ENCODE assay signal across 8 cellular contexts in genomic region chr1:52139817-52140540, GRCh38. TPM values are rescaled to one million over a fixed set of nuclear protein-coding genes. Genes with fewer than 3 reads are reported as not detected.
DNase-seq lines count a peak whose midpoint lies in the region; ATAC-seq, FAIRE-seq and TF ChIP-seq lines count a peak whose summit lies in the region.

No MANE protein-coding gene starts in this region.

- no peak overlapping the region; the same call in 1 of the 2 replicates for H3K4me2 ChIP-seq in HepG2 (ENCODE audit: low read depth, low read length)

- no peaks in the 10 kb centered on the region for H3K36me3 Mint-ChIP-seq in activated naive CD4-positive, alpha-beta T cell treated with anti-CD3 and anti-CD28 coated beads, Interleukin-2, amount 10 ng/mL, durations not matched to agents 7 days and 5 days
- no peaks in the 10 kb centered on the region for H3K36me3 Mint-ChIP-seq in type B pancreatic cell

- no TSS peak for BruUV-seq in HepG2 (replicated peaks; lab: Mats Ljungman, UMichigan)

- H4K20me1 ChIP-seq in HepG2 (ENCODE audit: insufficient read depth, low read length): no peaks in the 10 kb centered on the region

- H3K36me3 ChIP-seq in HepG2 (replicated peaks in 1 of 2; ENCODE audit: control insufficient read depth in 1 of 2, insufficient read depth in 2 of 2, low read length in 2 of 2): no peaks in the 10 kb centered on the region

- H3K4me3 Mint-ChIP-seq in activated naive CD4-positive, alpha-beta T cell treated with anti-CD3 and anti-CD28 coated beads, Interleukin-2, amount 10 ng/mL, durations not matched to agents 7 days and 5 days: no peak overlapping the region
- no peak overlapping the region for H3K4me3 Mint-ChIP-seq in type B pancreatic cell

- in situ Hi-C loops in HepG2 (cut with HindIII; ENCODE audit: extremely low pct_ligation_motif_present, low pct_unique_long_range_greater_than_20kb): loop anchor here (5.0 kb wide), 1 partner anchor 147 kb away; no protein-coding TSS in a partner anchor

- H2AFZ ChIP-seq in HepG2 (ENCODE audit: low read length): no peak overlapping the region

- DNase-seq in activated naive CD4-positive, alpha-beta T cell treated with Interleukin-2 at 50 U/mL for 16 hours: peak; percentile 6
- DNase-seq in activated naive CD4-positive, alpha-beta T cell treated with anti-CD3 and anti-CD28 coated beads, Interleukin-2, amount 10 ng/mL, durations not matched to agents 7 days and 5 days: no peak
- DNase-seq in activated CD4-positive, alpha-beta T cell treated with anti-CD3 and anti-CD28 coated beads, Interleukin-2, amount 50 U/mL, for 4 hours: peak; percentile 6 to 20
- DNase-seq in foreskin melanocyte (peak; percentile 42), NCI-H2171 (lab: John Stamatoyannopoulos, UW) (no peak), type B pancreatic cell (ENCODE audit: extremely low spot score, unreplicated experiment) (no peak), HepG2 (ENCODE audit: low spot score) (no peak)

- no peak overlapping the region for H3K27ac Mint-ChIP-seq in activated naive CD4-positive, alpha-beta T cell treated with anti-CD3 and anti-CD28 coated beads, Interleukin-2, amount 10 ng/mL, durations not matched to agents 7 days and 5 days
- H3K27ac Mint-ChIP-seq in type B pancreatic cell: no peak overlapping the region

- peaks cover 20% of the 10 kb centered on the region for H3K27me3 Mint-ChIP-seq in activated naive CD4-positive, alpha-beta T cell treated with anti-CD3 and anti-CD28 coated beads, Interleukin-2, amount 10 ng/mL, durations not matched to agents 7 days and 5 days
- no peaks in the 10 kb centered on the region for H3K27me3 Mint-ChIP-seq in type B pancreatic cell

- no peak overlapping the region for H3K4me3 ChIP-seq in HepG2 (replicated peaks in 1 of 3; ENCODE audit: insufficient read depth in 1 of 3, low read depth in 2 of 3, low read length in 3 of 3)

- H3K9ac ChIP-seq in HepG2 (ENCODE audit: insufficient read depth, low read depth, low read length): no peak overlapping the region

- H3K4me1 ChIP-seq in HepG2 (ENCODE audit: insufficient read depth, low read length): peaks cover 50% of the 10 kb centered on the region

- peaks cover 31% of the 10 kb centered on the region for H3K4me1 Mint-ChIP-seq in activated naive CD4-positive, alpha-beta T cell treated with anti-CD3 and anti-CD28 coated beads, Interleukin-2, amount 10 ng/mL, durations not matched to agents 7 days and 5 days
- H3K4me1 Mint-ChIP-seq in type B pancreatic cell (ENCODE audit: unreplicated experiment): peaks cover 12% of the 10 kb centered on the region

- FAIRE-seq in HepG2 (lab: Jason Lieb, UNC): no peak

- H3K27ac ChIP-seq in HepG2 (ENCODE audit: extremely low read length, insufficient read depth, low read length): no peak overlapping the region

- no peaks in the 10 kb centered on the region for H3K9me3 Mint-ChIP-seq in activated naive CD4-positive, alpha-beta T cell treated with anti-CD3 and anti-CD28 coated beads, Interleukin-2, amount 10 ng/mL, durations not matched to agents 7 days and 5 days
- no peaks in the 10 kb centered on the region for H3K9me3 Mint-ChIP-seq in type B pancreatic cell

- intact Hi-C loops in HepG2 (cut with micrococcal nuclease; ENCODE audit: unreplicated experiment): no loop called here

- ATAC-seq in HG03196 (IDR thresholded peaks at IDR 0.05; ENCODE audit: unreplicated experiment): peak; percentile 58
- no peak for ATAC-seq in HepG2

- POLR2A ChIA-PET in HepG2 (lab: Yijun Ruan, JAX): interaction anchor here (1.3 kb wide), 1 partner anchor 166 kb away, joined by 3 read pairs; no protein-coding TSS in a partner anchor

- no peaks in the 10 kb centered on the region for H3K9me3 ChIP-seq in HepG2 (ENCODE audit: low read length)

- TF ChIP-seq EP300 in HepG2 (IDR thresholded peaks at IDR 0.05; ENCODE audit: low read depth in 2 of 2, low read length in 2 of 2) (no peak), HepG2 (CRISPR knock-in tag; IDR thresholded peaks at IDR 0.05; ENCODE audit: borderline replicate concordance) (no peak)

- TF ChIP-seq POLR2A in HepG2 (IDR thresholded peaks at IDR 0.05; ENCODE audit: insufficient read depth in 1 of 2, low read depth in 2 of 2, low read length in 2 of 2): no peak

- CTCF ChIA-PET in activated naive CD4-positive, alpha-beta T cell treated with anti-CD3 and anti-CD28 coated beads, Interleukin-2, amount 10 ng/mL, durations not matched to agents 7 days and 5 days (lab: Charles Lee): interaction anchor here (0.7 to 1.3 kb wide), 2 partner anchors 13 to 75 kb away, joined by 3 read pairs; no protein-coding TSS in a partner anchor
- CTCF ChIA-PET in HepG2 (lab: Yijun Ruan, JAX; ENCODE audit: low intra/inter-chr PET ratio, low total read pairs): no interaction called here

- peaks cover 26% of the 10 kb centered on the region for H3K79me2 ChIP-seq in HepG2 (ENCODE audit: insufficient read depth, low read length)

- no peak for TF ChIP-seq RAD21 in HepG2 (CRISPR knock-in tag; IDR thresholded peaks at IDR 0.05)

- H3K27me3 ChIP-seq in HepG2 (ENCODE audit: control insufficient read depth in 1 of 2, insufficient read depth in 2 of 2, low read length in 2 of 2): no peaks in the 10 kb centered on the region; a peak in 1 of 5 replicates

- WGBS in HepG2 (ENCODE audit: low lambda C conversion rate): 66% methylated on average over 5 of the region's 5 CpGs

- TF ChIP-seq CTCF in type B pancreatic cell (conservative IDR thresholded peaks at IDR 0.05): no peak
- no peak for TF ChIP-seq CTCF in HepG2 (CRISPR knock-in tag; IDR thresholded peaks at IDR 0.05)

TF ChIP-seq in HepG2, 621 proteins besides CTCF, POLR2A, EP300 and RAD21:
- TF ChIP-seq DMAP1 (CRISPR knock-in tag; IDR thresholded peaks at IDR 0.05): no peak
- no peak for TF ChIP-seq ZNF484 (CRISPR knock-in tag; IDR thresholded peaks at IDR 0.05; ENCODE audit: borderline replicate concordance, low read depth)

RNA-seq across cellular contexts. Expression of gene ZFYVE9, which starts 1.9 kb away (rescaled TPM):
- 25.8 and 30.6 TPM in 2 replicates for total RNA-seq in type B pancreatic cell (ENCODE audit: low replicate concordance)
- 19.8 and 26.5 TPM in 2 replicates for total RNA-seq in HepG2 (2016; rRNA removed; fragmentation: Illumina TruSeq; extraction: Trizol)
- total RNA-seq in HepG2 (2016; cell fraction: cytosol; rRNA removed; fragmentation: Illumina TruSeq; extraction: Trizol; ENCODE audit: low read depth): 3.3 and 4.1 TPM in 2 replicates
- 19.0 and 25.7 TPM in 2 replicates for total RNA-seq in HepG2 (2016; cell fraction: insoluble cytoplasmic fraction; rRNA removed; fragmentation: Illumina TruSeq; extraction: Trizol)
- total RNA-seq in HepG2 (2016; cell fraction: membrane; rRNA removed; fragmentation: Illumina TruSeq; extraction: Trizol): 13.4 and 14.6 TPM in 2 replicates
- total RNA-seq in HepG2 (2016; cell fraction: nucleus; rRNA removed; fragmentation: Illumina TruSeq; extraction: Trizol): 27.9 and 35.0 TPM in 2 replicates
- 8.8 and 9.2 TPM in 2 replicates for polyA plus RNA-seq in HepG2 (2011; rRNA removed)
- 4.6 and 7.0 TPM in 2 replicates for polyA plus RNA-seq in HepG2 (2011; cell fraction: cytosol; rRNA removed)
- polyA plus RNA-seq in HepG2 (2011; cell fraction: nucleus; rRNA removed): 5.3 and 5.9 TPM in 2 replicates
- polyA plus RNA-seq in HepG2 (2012): 10.4 and 11.2 TPM in 2 replicates
- polyA plus RNA-seq in HepG2 (2016; cell fraction: cytosol; fragmentation: Illumina TruSeq; extraction: Trizol; ENCODE audit: low read depth): 0.58 and 0.62 TPM in 2 replicates
- polyA plus RNA-seq in HepG2 (2016; cell fraction: insoluble cytoplasmic fraction; fragmentation: Illumina TruSeq; extraction: Trizol; ENCODE audit: low read depth): 14.8 and 15.6 TPM in 2 replicates
- polyA plus RNA-seq in HepG2 (2016; cell fraction: membrane; fragmentation: Illumina TruSeq; extraction: Trizol; ENCODE audit: low read depth): 3.3 and 3.5 TPM in 2 replicates
- polyA plus RNA-seq in HepG2 (2016; cell fraction: nucleus; fragmentation: Illumina TruSeq; extraction: Trizol; ENCODE audit: insufficient read depth, low read depth): 9.2 and 10.0 TPM in 2 replicates
- polyA minus RNA-seq in HepG2 (2011; rRNA and poly(A)+ RNA removed; ENCODE audit: low replicate concordance): 16.7 and 18.2 TPM in 2 replicates
- 14.9 and 17.9 TPM in 2 replicates for polyA minus RNA-seq in HepG2 (2011; cell fraction: cytosol; rRNA and poly(A)+ RNA removed)
- 61.9 and 62.7 TPM in 2 replicates for polyA minus RNA-seq in HepG2 (2011; cell fraction: nucleus; rRNA and poly(A)+ RNA removed)

Comparison
In these comparisons a context has a peak if more than half of its experiments do, and no peak if none do; other contexts are left out.
1. DNase-seq: peak in activated naive CD4-positive, alpha-beta T cell treated with Interleukin-2 at 50 U/mL for 16 hours (single experiment), activated CD4-positive, alpha-beta T cell treated with anti-CD3 and anti-CD28 coated beads, Interleukin-2, amount 50 U/mL, for 4 hours (2 of 2) and foreskin melanocyte (single experiment); none in activated naive CD4-positive, alpha-beta T cell treated with anti-CD3 and anti-CD28 coated beads, Interleukin-2, amount 10 ng/mL, durations not matched to agents 7 days and 5 days (single experiment), NCI-H2171 (single experiment), type B pancreatic cell (single experiment) and HepG2 (single experiment).